Comparison of ENCODE assay signal across 8 cellular contexts in the genomic region with DNA sequence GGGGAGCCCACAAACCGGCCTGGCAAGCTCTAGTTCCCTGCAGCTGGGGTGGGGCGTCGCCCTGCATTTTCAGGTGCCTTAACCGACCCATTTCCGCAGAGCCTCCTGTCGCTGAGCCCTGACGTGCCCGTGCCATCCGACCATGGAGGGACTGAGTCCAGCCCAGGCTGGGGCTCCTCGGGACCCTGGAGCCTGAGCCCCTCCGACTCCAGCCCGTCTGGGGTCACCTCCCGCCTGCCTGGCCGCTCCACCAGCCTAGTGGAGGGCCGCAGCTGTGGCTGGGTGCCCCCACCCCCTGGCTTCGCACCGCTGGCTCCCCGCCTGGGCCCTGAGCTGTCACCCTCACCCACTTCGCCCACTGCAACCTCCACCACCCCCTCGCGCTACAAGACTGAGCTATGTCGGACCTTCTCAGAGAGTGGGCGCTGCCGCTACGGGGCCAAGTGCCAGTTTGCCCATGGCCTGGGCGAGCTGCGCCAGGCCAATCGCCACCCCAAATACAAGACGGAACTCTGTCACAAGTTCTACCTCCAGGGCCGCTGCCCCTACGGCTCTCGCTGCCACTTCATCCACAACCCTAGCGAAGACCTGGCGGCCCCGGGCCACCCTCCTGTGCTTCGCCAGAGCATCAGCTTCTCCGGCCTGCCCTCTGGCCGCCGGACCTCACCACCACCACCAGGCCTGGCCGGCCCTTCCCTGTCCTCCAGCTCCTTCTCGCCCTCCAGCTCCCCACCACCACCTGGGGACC. TPM values are rescaled to one million over a fixed set of nuclear protein-coding genes. Genes with fewer than 3 reads are reported as not detected.
DNase-seq lines count a peak whose midpoint lies in the region; ATAC-seq and TF ChIP-seq lines count a peak whose summit lies in the region.

No MANE protein-coding gene starts in this region.

- no peaks in the 10 kb centered on the region for H3K36me3 Mint-ChIP-seq in nephron (ENCODE audit: low read depth)

- TF ChIP-seq CTCF in esophagus muscularis mucosa (IDR thresholded peaks at IDR 0.05) (no peak), nephron (IDR thresholded peaks at IDR 0.05; ENCODE audit: unreplicated experiment in 3 of 3) (no peak)

- no peak for TF ChIP-seq POLR2A in esophagus muscularis mucosa (IDR thresholded peaks at IDR 0.05; ENCODE audit: low read depth)

- peaks cover 35 to 54% (median 45%) of the 10 kb centered on the region in 4 donors for H3K4me1 ChIP-seq in esophagus muscularis mucosa

- H3K27ac ChIP-seq in esophagus muscularis mucosa (replicated peaks in 1 of 4), result peak overlapping the region; percentile 99 to 100 (median 100)

- H3K9me3 Mint-ChIP-seq in nephron, result no peaks in the 10 kb centered on the region

- H3K9me3 ChIP-seq in esophagus muscularis mucosa, result no peaks in the 10 kb centered on the region

- peak overlapping the region in 2 of 3 experiments; percentile 44 to 97 for H3K27ac Mint-ChIP-seq in nephron

- H3K27me3 Mint-ChIP-seq in nephron (ENCODE audit: low read depth), result peaks cover 5% of the 10 kb centered on the region

- H3K4me1 Mint-ChIP-seq in nephron, result peaks cover 37% of the 10 kb centered on the region

- H3K27me3 ChIP-seq in esophagus muscularis mucosa, result no peaks in the 10 kb centered on the region

- peak; percentile 74 for DNase-seq in stimulated activated CD4-positive, alpha-beta T cell treated with anti-CD3 and anti-CD28 coated beads, Interleukin-15, amount 100 ng/mL, for 24 hours
- no peak for DNase-seq in stimulated activated CD4-positive, alpha-beta T cell treated with anti-CD3 and anti-CD28 coated beads, Interleukin-12 subunit alpha, Interleukin-12 subunit beta, amount 100 ng/mL, for 4 hours
- peak; percentile 58 for DNase-seq in activated CD8-positive, alpha-beta memory T cell treated with anti-CD3 and anti-CD28 coated beads, Interleukin-2, amount 50 U/mL, for 4 hours
- no peak for DNase-seq in esophagus muscularis mucosa (ENCODE audit: extremely low spot score)
- DNase-seq in SW 1271 (lab: John Stamatoyannopoulos, UW), result no peak
- DNase-seq in ecto neural progenitor cell (ENCODE audit: low spot score), result no peak

- peaks cover 13 to 22% (median 21%) of the 10 kb centered on the region in 4 donors for H3K36me3 ChIP-seq in esophagus muscularis mucosa

- peak overlapping the region; percentile 63 to 93 (median 80) for H3K4me3 ChIP-seq in esophagus muscularis mucosa

- 11% methylated on average over 12 of the region's 41 CpGs for WGBS in esophagus muscularis mucosa

- ATAC-seq in GM18498 (IDR thresholded peaks at IDR 0.05; ENCODE audit: unreplicated experiment), result no peak

- H3K4me3 Mint-ChIP-seq in nephron, result peak overlapping the region; percentile 79 to 93 (median 90)

- no peak for TF ChIP-seq EP300 in esophagus muscularis mucosa (IDR thresholded peaks at IDR 0.05)

- intact Hi-C loops in esophagus muscularis mucosa (cut with DNase I), result no loop called here

RNA-seq across cellular contexts. Expression of a gene that starts 1.2 kb away (rescaled TPM):
- 100 to 1,000 TPM; 135 to 577 (median 196) TPM for total RNA-seq in esophagus muscularis mucosa

RNA-seq across cellular contexts. Expression of a gene that starts 4.7 kb away (rescaled TPM):
- 10 to 100 TPM; 16.7 to 38.4 (median 22.2) TPM for total RNA-seq in esophagus muscularis mucosa

RNA-seq across cellular contexts. Expression of a gene that starts 16.6 kb away (rescaled TPM):
- total RNA-seq in esophagus muscularis mucosa, result 10 to 100 TPM; 24.9 to 58.0 (median 38.3) TPM

RNA-seq across cellular contexts. Expression of a gene that starts 16.9 kb away (rescaled TPM):
- total RNA-seq in esophagus muscularis mucosa, result 10 to 100 TPM; 31.6 to 47.2 (median 41.5) TPM

RNA-seq across cellular contexts. Expression of a gene that starts 27.9 kb away (rescaled TPM):
- total RNA-seq in esophagus muscularis mucosa, result 1,000 to 10,000 TPM; 1,316 to 2,441 (median 1,971) TPM

Comparison
In these comparisons a context has a peak if more than half of its experiments do, and no peak if none do; other contexts are left out.
1. DNase-seq: peak in stimulated activated CD4-positive, alpha-beta T cell treated with anti-CD3 and anti-CD28 coated beads, Interleukin-15, amount 100 ng/mL, for 24 hours (single experiment) and activated CD8-positive, alpha-beta memory T cell treated with anti-CD3 and anti-CD28 coated beads, Interleukin-2, amount 50 U/mL, for 4 hours (single experiment); none in stimulated activated CD4-positive, alpha-beta T cell treated with anti-CD3 and anti-CD28 coated beads, Interleukin-12 subunit alpha, Interleukin-12 subunit beta, amount 100 ng/mL, for 4 hours (single experiment), esophagus muscularis mucosa (single experiment), SW 1271 (0 of 2) and ecto neural progenitor cell (single experiment).